12 cellular contexts compared by ENCODE assay signal in the genomic region with DNA sequence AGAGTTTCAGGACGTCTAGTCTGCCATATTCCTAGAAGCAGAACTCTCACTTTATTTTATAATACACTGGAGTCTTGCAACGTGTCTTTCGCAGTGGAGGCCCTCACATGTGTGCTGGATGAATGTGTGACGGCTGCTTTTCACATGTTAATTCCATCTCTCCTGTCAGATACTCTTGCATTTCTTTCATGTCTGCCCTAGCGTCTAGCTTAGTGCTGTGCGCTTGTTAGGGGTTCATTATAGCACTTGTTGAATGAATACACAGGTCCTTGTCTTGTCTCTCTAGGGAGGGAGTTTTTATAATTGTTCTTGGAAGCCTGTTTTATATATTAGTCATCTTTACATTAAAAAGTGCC.
DNase-seq lines count a peak whose midpoint lies in the region; ATAC-seq lines count a peak whose summit lies in the region.
"Had no signal": no experiment of that assay in that cellular context is flagged by ENCODE, and none has a peak within 500 bp of the region (broad histone marks: within the 10 kb centered on the region; RNA-seq: fewer than 3 reads in every experiment).

No MANE protein-coding gene starts in this region.

- H3K27me3 Mint-ChIP-seq in stimulated activated naive CD8-positive, alpha-beta T cell treated with anti-CD3 and anti-CD28 coated beads, Interleukin-15, Interleukin-2, amounts not matched to agents 100 ng/mL and 50 ng/mL, for 24 hours, result no peaks in the 10 kb centered on the region
- H3K27me3 Mint-ChIP-seq in T-helper 17 cell, result no peaks in the 10 kb centered on the region

- no peak for DNase-seq in stimulated activated naive CD8-positive, alpha-beta T cell treated with anti-CD3 and anti-CD28 coated beads, Interleukin-15, Interleukin-2, amounts not matched to agents 100 U/mL and 50 U/mL, for 24 hours
- DNase-seq in T-helper 17 cell, result no peak
- peak; percentile 24 for DNase-seq in iPS-NIHi11 (ENCODE audit: low spot score)
- no peak for DNase-seq in anterior cingulate cortex (lab: John Stamatoyannopoulos, UW)
- DNase-seq in NCI-H526 (lab: John Stamatoyannopoulos, UW), result no peak
- DNase-seq: central memory CD4-positive, alpha-beta T cell; left ventricle myocardium inferior; NCI-H187; NCI-H510A; psoas muscle had no signal

- no peaks in the 10 kb centered on the region for H3K9me3 ChIP-seq in T-helper 17 cell (ENCODE audit: control insufficient read depth, low read length, poor library complexity, severe bottlenecking)
- H3K9me3 ChIP-seq: left ventricle myocardium inferior, psoas muscle had no signal

- H3K4me1 Mint-ChIP-seq in stimulated activated naive CD8-positive, alpha-beta T cell treated with anti-CD3 and anti-CD28 coated beads, Interleukin-15, Interleukin-2, amounts not matched to agents 100 ng/mL and 50 ng/mL, for 24 hours (ENCODE audit: low read depth), result peaks cover 82% of the 10 kb centered on the region
- peaks cover 35% of the 10 kb centered on the region for H3K4me1 Mint-ChIP-seq in T-helper 17 cell

- H3K36me3 Mint-ChIP-seq in stimulated activated naive CD8-positive, alpha-beta T cell treated with anti-CD3 and anti-CD28 coated beads, Interleukin-15, Interleukin-2, amounts not matched to agents 100 ng/mL and 50 ng/mL, for 24 hours (ENCODE audit: low read depth), result no peaks in the 10 kb centered on the region
- H3K36me3 Mint-ChIP-seq in T-helper 17 cell (ENCODE audit: low read depth), result no peaks in the 10 kb centered on the region

- H3K4me3 Mint-ChIP-seq in stimulated activated naive CD8-positive, alpha-beta T cell treated with anti-CD3 and anti-CD28 coated beads, Interleukin-15, Interleukin-2, amounts not matched to agents 100 ng/mL and 50 ng/mL, for 24 hours, result peak overlapping the region; percentile 21
- no peak overlapping the region for H3K4me3 Mint-ChIP-seq in T-helper 17 cell

- no peak for ATAC-seq in stimulated activated naive CD8-positive, alpha-beta T cell treated with anti-CD3 and anti-CD28 coated beads, Interleukin-15, Interleukin-2, amounts not matched to agents 100 U/mL and 50 U/mL, for 24 hours
- ATAC-seq in T-helper 17 cell (no peak), esophagus mucosa (no peak)
- ATAC-seq: psoas muscle had no signal

- no peak overlapping the region for H3K27ac Mint-ChIP-seq in stimulated activated naive CD8-positive, alpha-beta T cell treated with anti-CD3 and anti-CD28 coated beads, Interleukin-15, Interleukin-2, amounts not matched to agents 100 ng/mL and 50 ng/mL, for 24 hours
- H3K27ac Mint-ChIP-seq in T-helper 17 cell, result peak overlapping the region; percentile 98

- no peaks in the 10 kb centered on the region for H3K9me3 Mint-ChIP-seq in stimulated activated naive CD8-positive, alpha-beta T cell treated with anti-CD3 and anti-CD28 coated beads, Interleukin-15, Interleukin-2, amounts not matched to agents 100 ng/mL and 50 ng/mL, for 24 hours
